8 cellular contexts compared by ENCODE assay signal in the genomic region with DNA sequence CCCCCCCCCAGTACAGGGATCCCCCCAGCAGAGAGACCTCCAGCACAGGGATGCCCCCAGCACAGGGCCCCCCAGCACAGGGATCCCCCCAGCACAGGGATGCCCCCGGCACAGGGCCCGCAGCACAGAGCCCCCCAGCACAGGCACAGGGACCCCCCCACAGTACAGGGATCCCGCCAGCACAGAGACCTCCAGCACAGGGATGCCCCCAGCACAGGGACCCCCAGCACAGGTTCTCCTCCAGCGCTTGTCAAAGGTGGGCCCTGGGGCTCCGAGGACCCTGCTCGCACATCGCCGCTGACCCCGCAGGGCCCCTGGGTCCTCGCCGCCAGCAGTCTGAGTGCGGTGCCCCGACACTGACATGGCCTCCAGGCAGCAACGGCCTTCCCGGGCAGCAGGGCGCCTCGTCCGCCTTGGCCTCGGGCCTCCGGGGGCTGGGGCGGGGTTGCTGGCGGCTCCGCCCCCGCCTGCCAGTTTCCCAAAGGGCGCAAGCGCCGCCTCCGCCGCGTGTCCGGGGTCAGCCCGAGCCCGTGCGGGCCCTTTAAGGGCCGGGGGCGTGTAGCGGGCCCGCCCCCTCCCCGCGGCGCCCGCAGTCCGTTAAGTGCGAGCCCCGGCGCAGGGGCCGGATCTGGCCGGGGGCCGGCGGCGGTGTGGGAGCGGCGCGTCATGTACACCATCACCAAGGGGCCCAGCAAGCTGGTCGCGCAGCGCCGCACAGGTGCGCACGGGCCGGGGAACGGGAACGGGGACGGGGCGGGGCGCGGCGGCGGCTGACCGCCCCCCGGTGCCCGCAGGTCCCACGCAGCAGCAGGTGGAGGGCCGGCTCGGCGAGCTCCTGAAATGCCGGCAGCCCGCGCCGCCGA. TPM values are rescaled to one million over a fixed set of nuclear protein-coding genes. Genes with fewer than 3 reads are reported as not detected.
DNase-seq lines count a peak whose midpoint lies in the region; ATAC-seq, FAIRE-seq and TF ChIP-seq lines count a peak whose summit lies in the region.

A gene with protein sequence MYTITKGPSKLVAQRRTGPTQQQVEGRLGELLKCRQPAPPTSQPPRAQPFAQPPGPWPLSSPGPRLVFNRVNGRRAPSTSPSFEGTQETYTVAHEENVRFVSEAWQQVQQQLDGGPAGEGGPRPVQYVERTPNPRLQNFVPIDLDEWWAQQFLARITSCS (plus strand): TSS at position 503 of the 863 bp plus-strand sequence. CDS start 164 bp downstream, at position 667.

- peak within 1 kb of the TSS; percentile 75 for H2AFZ ChIP-seq in keratinocyte (ENCODE audit: control insufficient read depth, low read length)

- dilution Hi-C loops in keratinocyte (cut with MboI; ENCODE audit: extremely low pct_ligation_motif_present, low sequenced_read_pairs): no loop called here

- no peaks in the 10 kb centered on the region for H3K27me3 ChIP-seq in WERI-Rb-1 (ENCODE audit: insufficient read depth, low read depth, severe bottlenecking)
- H3K27me3 ChIP-seq in keratinocyte (ENCODE audit: control insufficient read depth, extremely low read depth, insufficient read depth, low read length): no peaks in the 10 kb centered on the region

- H3K4me2 ChIP-seq in keratinocyte (ENCODE audit: control insufficient read depth, extremely low read depth, insufficient read depth, low read depth, low read length): peak within 1 kb of the TSS; percentile 80

- TF ChIP-seq CTCF in GM10266 (IDR thresholded peaks at IDR 0.05; ENCODE audit: control insufficient read depth, insufficient read depth, low read depth, missing control alignments): no peak
- no peak for TF ChIP-seq CTCF in WERI-Rb-1 (IDR thresholded peaks at IDR 0.05; ENCODE audit: low read depth, low read length)
- no peak for TF ChIP-seq CTCF in keratinocyte (optimal IDR thresholded peaks at IDR 0.05 in 1 of 3, IDR thresholded peaks at IDR 0.05 in 1 of 3, conservative IDR thresholded peaks at IDR 0.05 in 1 of 3; ENCODE audit: extremely low read depth in 1 of 3, insufficient read depth in 2 of 3, low read length in 3 of 3)

- H3K27ac ChIP-seq in WERI-Rb-1 (peak within 1 kb of the TSS; percentile 80), keratinocyte (ENCODE audit: control insufficient read depth, insufficient read depth, low read length) (no peak within 1 kb of the TSS)

- ATAC-seq in HG02610 (IDR thresholded peaks at IDR 0.05; ENCODE audit: unreplicated experiment): peak; percentile 59
- ATAC-seq in GM18858 (IDR thresholded peaks at IDR 0.05; ENCODE audit: unreplicated experiment): no peak

- DNase-seq in GM10266 (ENCODE audit: extremely low spot score) (peak; percentile 97), NCI-H2171 (lab: John Stamatoyannopoulos, UW) (peak; percentile 69), WERI-Rb-1 (peak; percentile 85), keratinocyte (ENCODE audit: low read depth, low spot score) (no peak)
- DNase-seq in central memory CD4-positive, alpha-beta T cell: peak; percentile 42
- peak; percentile 58 to 79 for DNase-seq in stimulated activated CD4-positive, alpha-beta T cell treated with anti-CD3 and anti-CD28 coated beads, Interleukin-12 subunit alpha, Interleukin-12 subunit beta, amount 100 ng/mL, for 24 hours (ENCODE audit: low read depth in 2 of 2)

- H3K9me1 ChIP-seq in keratinocyte (ENCODE audit: control insufficient read depth, extremely low read depth, insufficient read depth, low read length): peaks cover 2% of the 10 kb centered on the region

- no peak for FAIRE-seq in keratinocyte (lab: Jason Lieb, UNC)

- H3K9me3 ChIP-seq in WERI-Rb-1 (ENCODE audit: severe bottlenecking): no peaks in the 10 kb centered on the region
- H3K9me3 ChIP-seq in keratinocyte (ENCODE audit: control insufficient read depth, low read depth, low read length): no peaks in the 10 kb centered on the region

- H3K9ac ChIP-seq in keratinocyte (ENCODE audit: control insufficient read depth, extremely low read depth, insufficient read depth, low read length): peak within 1 kb of the TSS; percentile 67

- no peaks in the 10 kb centered on the region; the same call in 1 of the 2 replicates for H3K36me3 ChIP-seq in WERI-Rb-1
- H3K36me3 ChIP-seq in keratinocyte (ENCODE audit: control insufficient read depth in 2 of 2, extremely low read depth in 1 of 2, insufficient read depth in 2 of 2, low read length in 2 of 2): no peaks in the 10 kb centered on the region

- H3K4me3 ChIP-seq in WERI-Rb-1 (ENCODE audit: low read depth, low read length): peak within 1 kb of the TSS; percentile 58
- peak within 1 kb of the TSS; percentile 53 to 69 (median 65) for H3K4me3 ChIP-seq in keratinocyte (ENCODE audit: control insufficient read depth in 2 of 3, extremely low read depth in 1 of 3, insufficient read depth in 2 of 3, low read depth in 1 of 3, low read length in 3 of 3)

- no peaks in the 10 kb centered on the region for H4K20me1 ChIP-seq in keratinocyte (ENCODE audit: control insufficient read depth, extremely low read depth, insufficient read depth, low read length)

- H3K4me1 ChIP-seq in keratinocyte (ENCODE audit: control insufficient read depth, extremely low read depth, insufficient read depth, low read length): peaks cover 8% of the 10 kb centered on the region

- H3K79me2 ChIP-seq in keratinocyte (ENCODE audit: control insufficient read depth, insufficient read depth, low read length): no peaks in the 10 kb centered on the region

RNA-seq across cellular contexts. Expression of the gene that starts here (rescaled TPM):
- polyA plus RNA-seq in keratinocyte: 5.9 to 14.5 TPM (median 8.1 TPM) in 3 replicates
- polyA plus RNA-seq in keratinocyte (2011; ENCODE audit: low read depth): 1.1 TPM
- polyA plus RNA-seq in keratinocyte (2011; cell fraction: cytosol; rRNA removed): 5.4 and 16.2 TPM in 2 replicates
- 6.7 and 7.0 TPM in 2 replicates for polyA plus RNA-seq in keratinocyte (2011; cell fraction: nucleus; rRNA removed)
- polyA plus RNA-seq in keratinocyte (2012; ENCODE audit: low replicate concordance): 9.7 and 15.6 TPM in 2 replicates
- 1.9 to 3.7 TPM (median 2.8 TPM) in 3 replicates for polyA minus RNA-seq in keratinocyte
- 34.0 TPM for polyA minus RNA-seq in keratinocyte (2011; cell fraction: cytosol; rRNA and poly(A)+ RNA removed)
- 4.3 and 4.9 TPM in 2 replicates for polyA minus RNA-seq in keratinocyte (2011; cell fraction: nucleus; rRNA and poly(A)+ RNA removed)
